Comparison of ENCODE assay signal across 1 cellular context in genomic region chr7:23894891-23895569, GRCh38.
TF ChIP-seq lines count a peak whose summit lies in the region.

No MANE protein-coding gene starts in this region.

TF ChIP-seq in A549, 52 proteins besides CTCF, POLR2A, EP300 and RAD21 (continued from another document):
- TF ChIP-seq, protein P1, sequence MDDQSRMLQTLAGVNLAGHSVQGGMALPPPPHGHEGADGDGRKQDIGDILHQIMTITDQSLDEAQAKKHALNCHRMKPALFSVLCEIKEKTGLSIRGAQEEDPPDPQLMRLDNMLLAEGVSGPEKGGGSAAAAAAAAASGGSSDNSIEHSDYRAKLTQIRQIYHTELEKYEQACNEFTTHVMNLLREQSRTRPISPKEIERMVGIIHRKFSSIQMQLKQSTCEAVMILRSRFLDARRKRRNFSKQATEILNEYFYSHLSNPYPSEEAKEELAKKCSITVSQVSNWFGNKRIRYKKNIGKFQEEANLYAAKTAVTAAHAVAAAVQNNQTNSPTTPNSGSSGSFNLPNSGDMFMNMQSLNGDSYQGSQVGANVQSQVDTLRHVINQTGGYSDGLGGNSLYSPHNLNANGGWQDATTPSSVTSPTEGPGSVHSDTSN (IDR thresholded peaks at IDR 0.05): no peak
- TF ChIP-seq CHD4 (IDR thresholded peaks at IDR 0.05; ENCODE audit: borderline replicate concordance): no peak
